ENCODE assay signal across 8 cellular contexts in the genomic region with DNA sequence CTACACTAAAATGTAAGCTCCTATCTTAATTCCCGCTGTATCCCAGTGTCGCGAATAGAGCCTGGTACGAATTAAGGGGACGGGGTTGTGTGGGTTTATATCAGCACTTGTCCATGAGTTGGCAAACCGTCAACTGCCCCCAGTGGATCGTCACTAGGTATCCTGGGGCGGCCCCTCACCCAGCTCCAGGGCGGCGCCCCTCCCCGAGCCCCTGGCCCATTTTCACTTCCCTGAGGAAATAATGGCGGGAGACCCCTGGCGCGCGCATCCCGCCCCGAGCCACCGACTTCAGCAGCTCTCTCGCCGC. TPM values are rescaled to one million over a fixed set of nuclear protein-coding genes. Genes with fewer than 3 reads are reported as not detected.
DNase-seq lines count a peak whose midpoint lies in the region; ATAC-seq, FAIRE-seq and TF ChIP-seq lines count a peak whose summit lies in the region.

No MANE protein-coding gene starts in this region.

- ATAC-seq in natural killer cell (no peak), GM21526 (IDR thresholded peaks at IDR 0.05; ENCODE audit: low FRiP score, unreplicated experiment) (no peak)

- H3K36me3 Mint-ChIP-seq in Caco-2 (ENCODE audit: insufficient read depth, unreplicated experiment) (peaks cover 14% of the 10 kb centered on the region), natural killer cell (no peaks in the 10 kb centered on the region)

- H3K4me1 ChIP-seq in Caco-2 = peaks cover 6% of the 10 kb centered on the region; the same call in 1 of the 2 replicates

- no TSS peak for BruUV-seq in Caco-2 (replicated peaks; lab: Mats Ljungman, UMichigan)

- DNase-seq in Caco-2 (no peak), HuH-7 (ENCODE audit: low spot score) (peak; percentile 10), choroid plexus epithelial cell (ENCODE audit: low read depth) (no peak), natural killer cell (no peak), activated gamma-delta T cell (lab: John Stamatoyannopoulos, UW) (no peak), GDM1 (lab: John Stamatoyannopoulos, UW) (no peak), RCC 7860 (ENCODE audit: low spot score) (no peak)

- H3K9me3 Mint-ChIP-seq in Caco-2 (ENCODE audit: unreplicated experiment) (no peaks in the 10 kb centered on the region), natural killer cell (peaks cover 0 to 3% of the 10 kb centered on the region in 2 donors)

- H3K4me1 Mint-ChIP-seq in Caco-2 (ENCODE audit: low read depth, unreplicated experiment) (peaks cover 18% of the 10 kb centered on the region), natural killer cell (peaks cover 20 to 29% of the 10 kb centered on the region in 2 donors)

- H3K27ac Mint-ChIP-seq in Caco-2 (ENCODE audit: unreplicated experiment) (peak overlapping the region; percentile 96), natural killer cell (peak overlapping the region; percentile 95 to 96)

- peak overlapping the region; percentile 94 for H3K4me3 Mint-ChIP-seq in Caco-2 (ENCODE audit: unreplicated experiment)
- H3K4me3 Mint-ChIP-seq in natural killer cell = peak overlapping the region; percentile 99

- intact Hi-C loops in Caco-2 (cut with micrococcal nuclease; ENCODE audit: unreplicated experiment) (loop anchor here (1.0 kb wide), 1 partner anchor 30 kb away; a partner anchor contains a TSS), natural killer cell (cut with micrococcal nuclease) (loop anchor here (1.0 kb wide), 1 partner anchor 48 kb away; no protein-coding TSS in a partner anchor)

- no peak for FAIRE-seq in RCC 7860 (lab: Jason Lieb, UNC)

- CTCF ChIA-PET in Caco-2 (lab: Charles Lee) = interaction anchor here (1.0 to 1.6 kb wide), 4 partner anchors 10 to 30 kb away, joined by 3 to 10 read pairs (median 5); no protein-coding TSS in a partner anchor

- no peaks in the 10 kb centered on the region for H3K27me3 Mint-ChIP-seq in Caco-2 (ENCODE audit: insufficient read depth, unreplicated experiment)
- no peaks in the 10 kb centered on the region for H3K27me3 Mint-ChIP-seq in natural killer cell (ENCODE audit: low read depth in 2 of 2)

- no peaks in the 10 kb centered on the region for H3K36me3 ChIP-seq in Caco-2 (ENCODE audit: control insufficient read depth, insufficient read depth, low read length)

- no peaks in the 10 kb centered on the region for H3K27me3 ChIP-seq in Caco-2 (replicated peaks; ENCODE audit: control insufficient read depth, insufficient read depth, low read length)

- H3K4me3 ChIP-seq in Caco-2 (ENCODE audit: low read depth, low read length) (peak overlapping the region; percentile 97), choroid plexus epithelial cell (ENCODE audit: low read depth, low read length) (peak overlapping the region; percentile 99)

- no peaks in the 10 kb centered on the region for H3K9me3 ChIP-seq in Caco-2

- POLR2A ChIA-PET in Caco-2 (lab: Charles Lee) = interaction anchor here (1.8 kb wide), 1 partner anchor 30 kb away, joined by 14 read pairs; a partner anchor contains a TSS

- no peak for TF ChIP-seq CTCF in Caco-2 (IDR thresholded peaks at IDR 0.05; ENCODE audit: insufficient read depth in 1 of 2, low read depth in 1 of 2, low read length in 1 of 2, severe bottlenecking in 1 of 2, unreplicated experiment in 1 of 2)
- no peak for TF ChIP-seq CTCF in choroid plexus epithelial cell (conservative IDR thresholded peaks at IDR 0.05; ENCODE audit: low read depth, low read length)
- TF ChIP-seq CTCF in natural killer cell (IDR thresholded peaks at IDR 0.05) = no peak

RNA-seq across cellular contexts. Expression of a gene that starts 0.4 kb away (rescaled TPM):
- total RNA-seq in Caco-2 (2022) = 53.3 and 56.4 TPM in 2 replicates
- total RNA-seq in natural killer cell = 10 to 100 TPM; 11.9 to 18.5 (median 14.1) TPM

RNA-seq across cellular contexts. Expression of a gene that starts 30.1 kb away (rescaled TPM):
- total RNA-seq in Caco-2 (2022) = 13.8 and 14.0 TPM in 2 replicates
- total RNA-seq in natural killer cell = 10 to 100 TPM; 16.7 to 18.9 (median 17.6) TPM
